Comparison of ENCODE assay signal across 8 cellular contexts in the genomic region with DNA sequence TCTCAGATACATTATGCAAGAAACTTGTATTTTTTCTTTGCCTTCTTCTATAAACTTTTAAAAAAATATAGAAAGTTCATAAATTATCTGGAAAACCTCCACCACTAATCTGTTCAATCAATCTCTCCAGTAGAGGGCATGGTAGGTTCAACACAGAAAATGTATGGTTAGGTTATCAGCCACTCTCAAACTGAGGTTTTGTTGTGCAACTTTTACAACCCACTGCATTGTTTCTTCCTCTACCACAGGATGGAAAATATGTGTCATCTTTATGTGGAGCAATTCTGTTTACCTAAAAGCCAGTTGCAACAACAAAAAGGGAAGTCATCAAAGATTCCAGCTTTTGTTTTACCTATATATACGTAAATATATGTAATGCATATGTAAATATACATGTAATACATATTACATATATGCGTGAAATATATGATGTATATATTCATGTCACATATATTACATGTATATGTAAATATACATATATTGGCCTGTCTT. TPM values are rescaled to one million over a fixed set of nuclear protein-coding genes. Genes with fewer than 3 reads are reported as not detected.
DNase-seq lines count a peak whose midpoint lies in the region; ATAC-seq and TF ChIP-seq lines count a peak whose summit lies in the region.

No MANE protein-coding gene starts in this region.

- TF ChIP-seq EP300 in suprapubic skin (IDR thresholded peaks at IDR 0.05) (no peak), ovary (IDR thresholded peaks at IDR 0.05) (no peak)

- H3K4me1 ChIP-seq in suprapubic skin (peaks cover 32% of the 10 kb centered on the region), ovary (ENCODE audit: insufficient read depth) (no peaks in the 10 kb centered on the region)

- TF ChIP-seq POLR2A in suprapubic skin (IDR thresholded peaks at IDR 0.05) (no peak), ovary (IDR thresholded peaks at IDR 0.05) (no peak)

- H3K9me3 ChIP-seq in suprapubic skin (no peaks in the 10 kb centered on the region), ovary (no peaks in the 10 kb centered on the region)

- intact Hi-C loops in ovary (cut with DNase I), result loop anchor here in 1 of 4 donors (5.0 kb wide), 1 partner anchor 316 kb away; a partner anchor contains a TSS

- H3K36me3 Mint-ChIP-seq in activated T-helper 17 cell treated with anti-CD3 and anti-CD28 coated beads, Interleukin-2, amount 50 U/mL, for 72 hours (ENCODE audit: low read depth), result peaks cover 24% of the 10 kb centered on the region

- DNase-seq in D341Med (ENCODE audit: low spot score), result peak; percentile 46
- DNase-seq in NCI-H2227 (lab: John Stamatoyannopoulos, UW; ENCODE audit: unreplicated experiment), result peak; percentile 50
- peak; percentile 45 for DNase-seq in iPS-NIHi7 (ENCODE audit: extremely low spot score)
- DNase-seq in suprapubic skin (ENCODE audit: low spot score in 2 of 2), result no peak
- no peak for DNase-seq in ovary

- H3K27ac ChIP-seq in suprapubic skin, result no peak overlapping the region
- no peak overlapping the region for H3K27ac ChIP-seq in ovary

- H3K36me3 ChIP-seq in suprapubic skin, result no peaks in the 10 kb centered on the region
- no peaks in the 10 kb centered on the region for H3K36me3 ChIP-seq in ovary

- peak; percentile 37 to 54 for TF ChIP-seq CTCF in suprapubic skin (IDR thresholded peaks at IDR 0.05)
- TF ChIP-seq CTCF in ovary (IDR thresholded peaks at IDR 0.05), result peak in 1 of 3 donors; percentile 35

- 72% methylated on average over 2 of the region's 2 CpGs for WGBS in suprapubic skin
- WGBS in ovary, 3 donors, result 90 to 92% (median 91%) methylated on average over 2 of the region's 2 CpGs

- peak overlapping the region; percentile 97 for H3K27ac Mint-ChIP-seq in activated T-helper 17 cell treated with anti-CD3 and anti-CD28 coated beads, Interleukin-2, amount 50 U/mL, for 72 hours

- H3K4me1 Mint-ChIP-seq in activated T-helper 17 cell treated with anti-CD3 and anti-CD28 coated beads, Interleukin-2, amount 50 U/mL, for 72 hours, result peaks cover 26% of the 10 kb centered on the region

- peak overlapping the region; percentile 100 for H3K4me3 Mint-ChIP-seq in activated T-helper 17 cell treated with anti-CD3 and anti-CD28 coated beads, Interleukin-2, amount 50 U/mL, for 72 hours

- H3K9me3 Mint-ChIP-seq in activated T-helper 17 cell treated with anti-CD3 and anti-CD28 coated beads, Interleukin-2, amount 50 U/mL, for 72 hours, result no peaks in the 10 kb centered on the region

- no peaks in the 10 kb centered on the region for H3K27me3 ChIP-seq in suprapubic skin
- no peaks in the 10 kb centered on the region for H3K27me3 ChIP-seq in ovary

- no peak overlapping the region for H3K4me3 ChIP-seq in suprapubic skin
- no peak overlapping the region for H3K4me3 ChIP-seq in ovary

- no peaks in the 10 kb centered on the region for H3K27me3 Mint-ChIP-seq in activated T-helper 17 cell treated with anti-CD3 and anti-CD28 coated beads, Interleukin-2, amount 50 U/mL, for 72 hours

- peak; percentile 45 for ATAC-seq in GM18517 (IDR thresholded peaks at IDR 0.05; ENCODE audit: unreplicated experiment)
- ATAC-seq in HG03039 (IDR thresholded peaks at IDR 0.05; ENCODE audit: unreplicated experiment), result peak; percentile 26
- peak; percentile 18 for ATAC-seq in activated T-helper 17 cell treated with anti-CD3 and anti-CD28 coated beads, Interleukin-2, amount 50 U/mL, for 72 hours (replicated peaks)

RNA-seq across cellular contexts. Expression of a gene that starts 3.0 kb away (rescaled TPM):
- 10 to 100 TPM; 11.7 to 22.8 TPM for total RNA-seq in activated T-helper 17 cell treated with anti-CD3 and anti-CD28 coated beads, Interleukin-2, amount 50 U/mL, for 72 hours
- 10 to 100 TPM; 20.4 to 84.5 (median 36.4) TPM for total RNA-seq in suprapubic skin
- total RNA-seq in ovary, result 100 to 1,000 TPM in 3 of 7 donors, 10 to 100 TPM in 4; 31.0 to 247 (median 53.6) TPM
- 10 to 100 TPM; 56.4 to 80.4 TPM for polyA plus RNA-seq in ovary

Comparison
In these comparisons a context has a peak if more than half of its experiments do, and no peak if none do; other contexts are left out.
1. DNase-seq: peak in D341Med (single experiment), NCI-H2227 (single experiment) and iPS-NIHi7 (single experiment); none in suprapubic skin (0 of 2) and ovary (0 of 5).
2. Peak in every context shown above with its lines, with median percentiles within 50 percentile points of each other: ATAC-seq.